In the genomic region with DNA sequence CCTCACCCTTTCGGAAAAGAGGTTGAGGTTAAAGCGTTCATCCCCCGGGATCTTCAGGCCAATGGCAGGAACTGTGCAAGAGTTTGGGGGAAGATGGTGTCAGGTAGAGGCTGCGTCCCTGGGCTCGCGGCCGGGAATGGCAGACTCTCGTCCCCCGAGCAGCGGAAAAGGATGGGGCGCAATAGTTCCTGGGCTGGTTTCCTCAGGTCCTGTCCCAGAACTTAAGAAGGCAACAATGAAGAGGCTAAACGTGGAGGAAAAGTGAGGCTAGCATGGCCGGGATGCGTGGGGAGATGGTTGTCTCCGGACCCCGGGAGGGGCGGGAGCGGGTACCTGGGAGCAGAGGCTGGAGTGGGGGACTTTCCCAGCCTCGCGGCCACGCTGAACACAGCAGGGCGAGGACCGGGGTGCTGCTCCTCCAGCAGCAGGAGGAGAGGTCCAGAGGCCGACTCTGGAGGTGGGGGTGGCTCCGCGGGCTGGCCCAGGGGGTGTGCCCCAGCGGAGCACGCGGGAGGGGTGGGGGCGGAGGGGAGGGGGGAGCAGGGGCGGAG, we compare ENCODE assay signal across 9 cellular contexts. TPM values are rescaled to one million over a fixed set of nuclear protein-coding genes. Genes with fewer than 3 reads are reported as not detected.
DNase-seq lines count a peak whose midpoint lies in the region; ATAC-seq and TF ChIP-seq lines count a peak whose summit lies in the region.
"Had no signal": no experiment of that assay in that cellular context is flagged by ENCODE, and none has a peak within 500 bp of the region (broad histone marks: within the 10 kb centered on the region; RNA-seq: fewer than 3 reads in every experiment).

No MANE protein-coding gene starts in this region.

- H3K27me3 ChIP-seq in RWPE2 (ENCODE audit: insufficient read depth, poor library complexity, severe bottlenecking), result no peaks in the 10 kb centered on the region

- DNase-seq in activated T-cell treated with anti-CD3 and anti-CD28 coated beads, Interleukin-2, amount 50 U/mL, for 4 hours, result no peak
- no peak for DNase-seq in activated T-cell treated with anti-CD3 and anti-CD28 coated beads, Interleukin-2, amount 50 U/mL, for 1 hour
- DNase-seq in RWPE2 (ENCODE audit: low spot score) (peak; percentile 57), epithelial cell of esophagus (ENCODE audit: low read depth) (peak; percentile 15), iPS-NIHi7 (ENCODE audit: extremely low spot score) (no peak), NCI-H82 treated with DMSO at 0.1 percent for 48 hours (lab: John Stamatoyannopoulos, UW; ENCODE audit: unreplicated experiment) (no peak)
- DNase-seq in naive thymus-derived CD8-positive, alpha-beta T cell, result no peak

- H3K36me3 Mint-ChIP-seq in activated T-cell treated with anti-CD3 and anti-CD28 coated beads, Interleukin-2, amount 50 U/mL, for 4 hours (ENCODE audit: insufficient read depth), result no peaks in the 10 kb centered on the region
- peaks cover 0 to 6% (median 6%) of the 10 kb centered on the region in 3 donors for H3K36me3 Mint-ChIP-seq in naive thymus-derived CD8-positive, alpha-beta T cell

- H3K27ac ChIP-seq in RWPE2 (ENCODE audit: poor library complexity, severe bottlenecking), result no peak overlapping the region

- no peaks in the 10 kb centered on the region for H3K9me3 Mint-ChIP-seq in activated T-cell treated with anti-CD3 and anti-CD28 coated beads, Interleukin-2, amount 50 U/mL, for 4 hours
- no peaks in the 10 kb centered on the region for H3K9me3 Mint-ChIP-seq in naive thymus-derived CD8-positive, alpha-beta T cell

- ATAC-seq in activated T-cell treated with anti-CD3 and anti-CD28 coated beads, Interleukin-2, amount 50 U/mL, for 4 hours, result peak; percentile 28 to 36
- ATAC-seq in RWPE2 (ENCODE audit: low read depth), result peak; percentile 26; the same call in 2 of the 3 replicates
- peak in 1 of 2 donors; percentile 17 for ATAC-seq in naive thymus-derived CD8-positive, alpha-beta T cell
- ATAC-seq in HG03378 (IDR thresholded peaks at IDR 0.05; ENCODE audit: unreplicated experiment), result no peak

- peaks cover 13% of the 10 kb centered on the region for H3K27me3 Mint-ChIP-seq in activated T-cell treated with anti-CD3 and anti-CD28 coated beads, Interleukin-2, amount 50 U/mL, for 4 hours (ENCODE audit: low read depth)
- peaks cover 10 to 46% (median 25%) of the 10 kb centered on the region in 5 donors for H3K27me3 Mint-ChIP-seq in naive thymus-derived CD8-positive, alpha-beta T cell

- no peaks in the 10 kb centered on the region for H3K4me1 ChIP-seq in RWPE2 (ENCODE audit: insufficient read depth, poor library complexity, severe bottlenecking)

- TF ChIP-seq CTCF in RWPE2 (IDR thresholded peaks at IDR 0.05; ENCODE audit: poor library complexity, severe bottlenecking) (no peak), epithelial cell of esophagus (IDR thresholded peaks at IDR 0.05; ENCODE audit: insufficient read depth, low read depth, low read length, missing control alignments) (no peak)

- no peaks in the 10 kb centered on the region for H3K9me3 ChIP-seq in RWPE2 (ENCODE audit: severe bottlenecking)

- peak overlapping the region in 3 of 10 donors; percentile 31 to 76 (median 48) for H3K27ac Mint-ChIP-seq in naive thymus-derived CD8-positive, alpha-beta T cell

- no peaks in the 10 kb centered on the region for H3K36me3 ChIP-seq in RWPE2 (ENCODE audit: low read depth)

- H3K4me3 ChIP-seq in RWPE2 (ENCODE audit: severe bottlenecking), result peak overlapping the region; percentile 80
- H3K4me3 ChIP-seq in epithelial cell of esophagus (ENCODE audit: low read length), result peak overlapping the region; percentile 55

- peak overlapping the region; percentile 88 for H3K4me3 Mint-ChIP-seq in activated T-cell treated with anti-CD3 and anti-CD28 coated beads, Interleukin-2, amount 50 U/mL, for 4 hours
- H3K4me3 Mint-ChIP-seq in naive thymus-derived CD8-positive, alpha-beta T cell, result peak overlapping the region; percentile 72 to 95 (median 84)

- POLR2A ChIA-PET in naive thymus-derived CD8-positive, alpha-beta T cell (lab: Charles Lee), result no interaction called here

- H3K4me1 Mint-ChIP-seq in activated T-cell treated with anti-CD3 and anti-CD28 coated beads, Interleukin-2, amount 50 U/mL, for 4 hours (ENCODE audit: low read depth), result peaks cover 33% of the 10 kb centered on the region
- H3K4me1 Mint-ChIP-seq in naive thymus-derived CD8-positive, alpha-beta T cell, result peaks cover 15 to 50% (median 27%) of the 10 kb centered on the region in 4 donors

RNA-seq across cellular contexts. Expression of a gene that starts 0.9 kb away (rescaled TPM):
- 10 to 100 TPM in 1 of 3 donors, 1 to 10 TPM in 2; 4.2 to 15.4 (median 8.4) TPM for total RNA-seq in activated T-cell treated with anti-CD3 and anti-CD28 coated beads, Interleukin-2, amount 50 U/mL, for 4 hours
- total RNA-seq in naive thymus-derived CD8-positive, alpha-beta T cell, result 1 to 10 TPM; 2.3 to 3.0 TPM
- under 1 TPM; 0.20 to 0.42 (median 0.40) TPM for polyA plus RNA-seq in naive thymus-derived CD8-positive, alpha-beta T cell
- total RNA-seq: glomerular endothelial cell had no signal

RNA-seq across cellular contexts. Expression of a gene that starts 28.1 kb away (rescaled TPM):
- total RNA-seq in activated T-cell treated with anti-CD3 and anti-CD28 coated beads, Interleukin-2, amount 50 U/mL, for 4 hours, result under 1 TPM; 0.10 to 0.40 (median 0.27) TPM
- total RNA-seq in naive thymus-derived CD8-positive, alpha-beta T cell, result under 1 TPM; 0.29 to 0.33 TPM
- polyA plus RNA-seq in naive thymus-derived CD8-positive, alpha-beta T cell, result not detected

Comparison
In these comparisons a context has a peak if more than half of its experiments do, and no peak if none do; other contexts are left out.
1. DNase-seq: peak in RWPE2 (single experiment) and epithelial cell of esophagus (single experiment); none in activated T-cell treated with anti-CD3 and anti-CD28 coated beads, Interleukin-2, amount 50 U/mL, for 4 hours (single experiment), activated T-cell treated with anti-CD3 and anti-CD28 coated beads, Interleukin-2, amount 50 U/mL, for 1 hour (single experiment), naive thymus-derived CD8-positive, alpha-beta T cell (0 of 10), iPS-NIHi7 (single experiment) and NCI-H82 treated with DMSO at 0.1 percent for 48 hours (single experiment).